Comparison of ENCODE assay signal across 8 cellular contexts in genomic region chr1:168145184-168146159, GRCh38. TPM values are rescaled to one million over a fixed set of nuclear protein-coding genes. Genes with fewer than 3 reads are reported as not detected.
DNase-seq lines count a peak whose midpoint lies in the region; ATAC-seq and TF ChIP-seq lines count a peak whose summit lies in the region.

No MANE protein-coding gene starts in this region.

- no peaks in the 10 kb centered on the region for H3K4me1 Mint-ChIP-seq in activated T-helper 17 cell treated with anti-CD3 and anti-CD28 coated beads, Interleukin-2, amount 50 U/mL, for 72 hours

- TF ChIP-seq CTCF in LNCaP clone FGC (IDR thresholded peaks at IDR 0.05; ENCODE audit: control insufficient read depth, extremely low read depth, insufficient read depth), result peak; percentile 95
- TF ChIP-seq CTCF in RWPE2 (IDR thresholded peaks at IDR 0.05; ENCODE audit: poor library complexity, severe bottlenecking), result peak; percentile 80
- peak; percentile 91 to 99 for TF ChIP-seq CTCF in suprapubic skin (IDR thresholded peaks at IDR 0.05)

- H3K27me3 ChIP-seq in RWPE2 (ENCODE audit: insufficient read depth, poor library complexity, severe bottlenecking) (no peaks in the 10 kb centered on the region), suprapubic skin (no peaks in the 10 kb centered on the region)

- H3K36me3 Mint-ChIP-seq in activated T-helper 17 cell treated with anti-CD3 and anti-CD28 coated beads, Interleukin-2, amount 50 U/mL, for 72 hours (ENCODE audit: low read depth), result no peaks in the 10 kb centered on the region

- DNase-seq in ELR (ENCODE audit: low read depth) (peak; percentile 87), H4 (ENCODE audit: low spot score) (peak; percentile 72), LNCaP clone FGC (ENCODE audit: low read depth) (peak; percentile 43), RWPE2 (ENCODE audit: low spot score) (peak; percentile 71), fibroblast of the conjunctiva (ENCODE audit: low read depth) (peak; percentile 68), nucleus accumbens (lab: John Stamatoyannopoulos, UW) (peak in 44 of 56 donors; percentile 3 to 82 (median 41)), suprapubic skin (ENCODE audit: low spot score in 2 of 2) (peak; percentile 89 to 91)

- H3K27ac Mint-ChIP-seq in activated T-helper 17 cell treated with anti-CD3 and anti-CD28 coated beads, Interleukin-2, amount 50 U/mL, for 72 hours, result no peak overlapping the region

- peak; percentile 99 for ATAC-seq in RWPE2 (ENCODE audit: low read depth)
- peak; percentile 99 for ATAC-seq in activated T-helper 17 cell treated with anti-CD3 and anti-CD28 coated beads, Interleukin-2, amount 50 U/mL, for 72 hours (replicated peaks)

- H3K4me3 ChIP-seq in LNCaP clone FGC (ENCODE audit: low read depth, low read length) (no peak overlapping the region), RWPE2 (ENCODE audit: severe bottlenecking) (no peak overlapping the region), suprapubic skin (no peak overlapping the region)

- H3K4me1 ChIP-seq in RWPE2 (ENCODE audit: insufficient read depth, poor library complexity, severe bottlenecking) (no peaks in the 10 kb centered on the region), suprapubic skin (peaks cover 5% of the 10 kb centered on the region)

- no peak overlapping the region for H3K27ac ChIP-seq in RWPE2 (ENCODE audit: poor library complexity, severe bottlenecking)
- H3K27ac ChIP-seq in suprapubic skin, result no peak overlapping the region

- no peaks in the 10 kb centered on the region for H3K9me3 ChIP-seq in RWPE2 (ENCODE audit: severe bottlenecking)
- H3K9me3 ChIP-seq in suprapubic skin, result no peaks in the 10 kb centered on the region

- WGBS in suprapubic skin, result 28% methylated on average over 15 of the region's 15 CpGs

- H3K9me3 Mint-ChIP-seq in activated T-helper 17 cell treated with anti-CD3 and anti-CD28 coated beads, Interleukin-2, amount 50 U/mL, for 72 hours, result no peaks in the 10 kb centered on the region

- H3K27me3 Mint-ChIP-seq in activated T-helper 17 cell treated with anti-CD3 and anti-CD28 coated beads, Interleukin-2, amount 50 U/mL, for 72 hours, result no peaks in the 10 kb centered on the region

- peak overlapping the region; percentile 30 for H3K4me3 Mint-ChIP-seq in activated T-helper 17 cell treated with anti-CD3 and anti-CD28 coated beads, Interleukin-2, amount 50 U/mL, for 72 hours

- H3K36me3 ChIP-seq in RWPE2 (ENCODE audit: low read depth) (no peaks in the 10 kb centered on the region), suprapubic skin (no peaks in the 10 kb centered on the region)

- no peak for TF ChIP-seq POLR2A in suprapubic skin (IDR thresholded peaks at IDR 0.05)

- no peak for TF ChIP-seq EP300 in suprapubic skin (IDR thresholded peaks at IDR 0.05)

RNA-seq across cellular contexts. Expression of gene GPR161, which starts 8.7 kb away (rescaled TPM):
- 5.8 and 7.0 TPM in 2 replicates for total RNA-seq in H4 (2014; rRNA removed; shearing (Covaris generic))
- 1 to 10 TPM in 1 of 2 donors, under 1 TPM in 1; 0.93 to 1.1 TPM for total RNA-seq in activated T-helper 17 cell treated with anti-CD3 and anti-CD28 coated beads, Interleukin-2, amount 50 U/mL, for 72 hours
- total RNA-seq in suprapubic skin, result 1 to 10 TPM; 3.1 to 7.6 (median 4.2) TPM

RNA-seq across cellular contexts. Expression of gene TIPRL, which starts 33.3 kb away (rescaled TPM):
- total RNA-seq in H4 (2014; rRNA removed; shearing (Covaris generic)), result 48.2 and 49.1 TPM in 2 replicates
- 10 to 100 TPM; 38.0 to 43.0 TPM for total RNA-seq in activated T-helper 17 cell treated with anti-CD3 and anti-CD28 coated beads, Interleukin-2, amount 50 U/mL, for 72 hours
- 10 to 100 TPM; 13.7 to 37.5 (median 18.9) TPM for total RNA-seq in suprapubic skin
